In the genomic region with DNA sequence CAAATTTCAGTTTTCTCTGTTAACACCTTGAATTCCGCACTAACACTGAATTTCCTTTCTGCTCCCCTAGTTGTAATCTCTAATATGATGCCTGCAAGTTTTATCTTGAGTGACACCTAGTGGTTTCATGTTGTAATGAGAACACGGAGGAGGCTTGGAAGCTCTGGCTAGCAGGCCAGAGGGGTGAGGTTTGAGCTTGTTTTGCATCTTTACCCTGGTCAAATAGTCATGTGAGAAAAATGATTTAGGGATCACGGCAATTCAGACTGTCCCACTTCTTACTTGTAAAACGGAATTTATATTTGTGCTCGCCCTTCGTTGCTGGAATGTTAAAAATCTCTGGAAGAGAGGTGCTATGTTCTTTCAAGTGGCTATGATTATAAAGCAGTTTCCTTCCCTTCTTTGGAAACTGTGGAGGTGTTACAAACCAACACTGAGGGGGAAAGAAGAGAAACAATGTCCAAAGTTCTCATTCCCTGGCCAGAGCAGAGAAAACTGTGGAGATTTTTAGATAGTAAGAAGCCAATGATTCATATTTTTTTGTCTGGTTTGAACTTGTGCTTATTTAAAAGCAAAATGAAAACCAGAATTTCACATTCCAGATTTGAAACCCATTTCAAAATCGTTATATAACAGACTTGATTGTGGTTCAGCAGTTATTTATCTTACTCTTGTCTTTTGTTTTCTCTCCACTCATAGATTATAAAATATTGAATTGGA, we compare ENCODE assay signal across 8 cellular contexts. TPM values are rescaled to one million over a fixed set of nuclear protein-coding genes. Genes with fewer than 3 reads are reported as not detected.
DNase-seq lines count a peak whose midpoint lies in the region; ATAC-seq and TF ChIP-seq lines count a peak whose summit lies in the region.

No MANE protein-coding gene starts in this region.

- H3K27ac Mint-ChIP-seq in H9, result peak overlapping the region in 1 of 3 experiments; percentile 22; a peak in 1 of 7 replicates
- no peak overlapping the region for H3K27ac Mint-ChIP-seq in effector memory CD8-positive, alpha-beta T cell

- WGBS in H9 (ENCODE audit: extremely low coverage, insufficient read length, low lambda C conversion rate), result no CpG with 5 or more reads among the region's 7 CpGs

- H2BK12ac ChIP-seq in H9 (ENCODE audit: insufficient read length, low read depth, low read length), result no peak overlapping the region

- H3K14ac ChIP-seq in H9 (ENCODE audit: insufficient read depth, low read length), result no peak overlapping the region

- no peak overlapping the region for H3K56ac ChIP-seq in H9 (ENCODE audit: insufficient read length, low read depth, low read length)

- peak; percentile 58 for ATAC-seq in effector memory CD8-positive, alpha-beta T cell (replicated peaks)
- peak; percentile 97 for ATAC-seq in upper lobe of right lung

- H3K4me3 Mint-ChIP-seq in H9, result no peak overlapping the region
- H3K4me3 Mint-ChIP-seq in effector memory CD8-positive, alpha-beta T cell, result no peak overlapping the region

- H3K4me2 ChIP-seq in H9 (ENCODE audit: insufficient read depth, insufficient read length, low read length), result no peak overlapping the region

- H3K36me3 ChIP-seq in GM06990 (ENCODE audit: control insufficient read depth, insufficient read depth, low read length), result no peaks in the 10 kb centered on the region
- no peaks in the 10 kb centered on the region for H3K36me3 ChIP-seq in upper lobe of right lung

- H2BK120ac ChIP-seq in H9 (ENCODE audit: low read depth, low read length, poor library complexity, severe bottlenecking), result no peak overlapping the region

- TF ChIP-seq CTCF in GM06990 (IDR thresholded peaks at IDR 0.05; ENCODE audit: insufficient read depth, low read length, poor library complexity, severe bottlenecking) (peak; percentile 58), H9 (conservative IDR thresholded peaks at IDR 0.05) (peak; percentile 81), upper lobe of right lung (IDR thresholded peaks at IDR 0.05) (peak; percentile 74)

- in situ Hi-C loops in ACHN (cut with HindIII; ENCODE audit: low pct_ligation_motif_present, low pct_unique_long_range_greater_than_20kb, low sequenced_read_pairs), result no loop called here

- H3K9ac ChIP-seq in H9 (ENCODE audit: extremely low read depth, insufficient read length, low read length), result no peak overlapping the region

- H3K27me3 Mint-ChIP-seq in H9 (ENCODE audit: low read depth), result no peaks in the 10 kb centered on the region
- H3K27me3 Mint-ChIP-seq in effector memory CD8-positive, alpha-beta T cell, result peaks cover 5 to 7% of the 10 kb centered on the region in 2 donors

- H2BK5ac ChIP-seq in H9 (ENCODE audit: insufficient read length, low read length), result no peak overlapping the region

- no peak overlapping the region for H3K4ac ChIP-seq in H9 (ENCODE audit: low read depth, low read length)

- intact Hi-C loops in upper lobe of right lung (cut with DNase I), result no loop called here

- peaks cover 13 to 15% of the 10 kb centered on the region in 2 experiments for H3K4me1 Mint-ChIP-seq in H9
- H3K4me1 Mint-ChIP-seq in effector memory CD8-positive, alpha-beta T cell (ENCODE audit: low read depth in 2 of 2), result peaks cover 0 to 3% of the 10 kb centered on the region in 2 donors

- H4K8ac ChIP-seq in H9 (replicated peaks; ENCODE audit: insufficient read length, low read depth, low read length), result no peak overlapping the region

- H3K27ac ChIP-seq in H9 (ENCODE audit: insufficient read length, low read depth, low read length) (no peak overlapping the region), upper lobe of right lung (peak overlapping the region; percentile 76)

- H3K27me3 ChIP-seq in GM06990 (replicated peaks; ENCODE audit: control insufficient read depth, insufficient read depth, low read length), result no peaks in the 10 kb centered on the region
- H3K27me3 ChIP-seq in H9 (ENCODE audit: insufficient read depth, low read length), result no peaks in the 10 kb centered on the region
- no peaks in the 10 kb centered on the region for H3K27me3 ChIP-seq in upper lobe of right lung

- H4K91ac ChIP-seq in H9 (ENCODE audit: insufficient read length, low read depth, low read length), result no peak overlapping the region

- no peaks in the 10 kb centered on the region for H3K79me1 ChIP-seq in H9 (ENCODE audit: insufficient read depth, low read depth, low read length, poor library complexity, severe bottlenecking)

- no peak overlapping the region for H2AK5ac ChIP-seq in H9 (ENCODE audit: insufficient read length, low read length)

- H3K23ac ChIP-seq in H9 (ENCODE audit: insufficient read length, low read depth, low read length), result no peak overlapping the region

- H2BK15ac ChIP-seq in H9 (ENCODE audit: low read depth, low read length), result no peak overlapping the region

- H4K5ac ChIP-seq in H9 (ENCODE audit: insufficient read length, low read depth, low read length), result no peak overlapping the region

- no peaks in the 10 kb centered on the region for H3K36me3 Mint-ChIP-seq in H9 (ENCODE audit: insufficient read depth in 1 of 3, low read depth in 3 of 3)
- H3K36me3 Mint-ChIP-seq in effector memory CD8-positive, alpha-beta T cell (ENCODE audit: insufficient read depth), result no peaks in the 10 kb centered on the region

- H2BK20ac ChIP-seq in H9 (ENCODE audit: low read depth, low read length, poor library complexity, severe bottlenecking), result no peak overlapping the region

- H4K20me1 ChIP-seq in H9 (ENCODE audit: control insufficient read depth, insufficient read depth, insufficient read length), result no peaks in the 10 kb centered on the region

- H3T11ph ChIP-seq in H9 (ENCODE audit: low read length), result no peak overlapping the region

- H3K4me1 ChIP-seq in H9 (ENCODE audit: insufficient read depth, low read length), result no peaks in the 10 kb centered on the region; the same call in 1 of the 2 replicates
- peaks cover 13% of the 10 kb centered on the region for H3K4me1 ChIP-seq in upper lobe of right lung

- DNase-seq in ACHN (peak; percentile 63), GM06990 (ENCODE audit: extremely low read depth, insufficient read length) (peak; percentile 6), H9 (peak; percentile 51), Kasumi-1 (lab: John Stamatoyannopoulos, UW) (peak; percentile 73 to 84), RPMI7951 (ENCODE audit: low read depth) (peak; percentile 60), medulla oblongata (ENCODE audit: extremely low spot score) (peak; percentile 80), upper lobe of right lung (no peak)
- peak; percentile 2 to 12 (median 3) for DNase-seq in effector memory CD8-positive, alpha-beta T cell

- no peaks in the 10 kb centered on the region; a peak in 1 of 5 replicates for H3K9me3 Mint-ChIP-seq in H9
- H3K9me3 Mint-ChIP-seq in effector memory CD8-positive, alpha-beta T cell, result no peaks in the 10 kb centered on the region

- no peak overlapping the region for H3K18ac ChIP-seq in H9 (ENCODE audit: insufficient read length, low read depth, low read length)

- no peak overlapping the region for H2AFZ ChIP-seq in H9 (ENCODE audit: low read length)

- no peak overlapping the region for H3K4me3 ChIP-seq in GM06990 (replicated peaks; ENCODE audit: low read depth, low read length)
- H3K4me3 ChIP-seq in upper lobe of right lung, result peak overlapping the region; percentile 24

- no peaks in the 10 kb centered on the region for H3K79me2 ChIP-seq in H9 (ENCODE audit: insufficient read depth, low read length)

- H3K9me3 ChIP-seq in H9 (ENCODE audit: control insufficient read depth, low read depth, low read length) (no peaks in the 10 kb centered on the region), upper lobe of right lung (no peaks in the 10 kb centered on the region)

- H3K23me2 ChIP-seq in H9 (ENCODE audit: insufficient read length, low read depth, low read length, poor library complexity, severe bottlenecking), result no peaks in the 10 kb centered on the region

RNA-seq across cellular contexts. Expression of gene MROH9, which starts 5.3 kb away (rescaled TPM):
- total RNA-seq in H9 (2021), result not detected in 2 replicates
- total RNA-seq in RPMI7951 (2014; rRNA removed; shearing (Covaris generic)), result not detected in 2 replicates
- total RNA-seq in upper lobe of right lung, result not detected
